ENCODE assay signal across 8 cellular contexts in the genomic region with DNA sequence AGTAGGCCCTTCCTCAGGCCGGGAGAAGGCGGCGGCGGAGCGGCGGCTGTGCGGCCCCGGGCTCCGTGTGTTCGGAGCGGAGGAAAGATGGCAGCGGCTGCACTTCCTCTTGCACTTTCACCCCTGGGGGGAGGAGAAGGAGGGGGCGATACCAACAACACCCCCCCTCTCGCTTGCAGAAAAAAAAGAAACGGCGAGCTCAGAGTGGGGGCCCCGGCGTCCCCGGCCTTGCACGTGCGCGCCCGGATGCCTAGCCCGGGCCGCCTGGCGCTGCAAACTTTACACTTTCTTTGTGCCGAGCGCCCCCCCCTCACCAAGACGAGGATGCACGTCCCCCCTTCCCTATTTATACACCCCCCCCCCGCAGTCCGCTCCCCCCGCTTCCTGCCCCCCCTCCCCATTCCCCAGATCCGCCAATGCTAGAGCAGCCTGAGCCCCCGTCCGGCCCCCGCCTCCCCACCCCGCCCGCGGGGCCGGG. TPM values are rescaled to one million over a fixed set of nuclear protein-coding genes. Genes with fewer than 3 reads are reported as not detected.
A peak's percentile ranks its signal among the peaks of the same experiment; 100 is the strongest.
DNase-seq lines count a peak whose midpoint lies in the region; ATAC-seq and TF ChIP-seq lines count a peak whose summit lies in the region.

TSS of gene PATZ1 (minus strand) at position 92 of the 478 bp plus-strand sequence. CDS start 744 bp downstream, outside the sequence.

- H3K9me3 Mint-ChIP-seq in T-helper 2 cell treated with Interferon-gamma antibody and Interleukin-4, amounts not matched to agents 5 μg/mL and 100 μg/mL, for 36 hours = no peaks in the 10 kb centered on the region

- H3K36me3 Mint-ChIP-seq in T-helper 2 cell treated with Interferon-gamma antibody and Interleukin-4, amounts not matched to agents 5 μg/mL and 100 μg/mL, for 36 hours (ENCODE audit: low read depth) = peaks cover 34% of the 10 kb centered on the region

- H3K36me3 ChIP-seq in brain microvascular endothelial cell (replicated peaks) (peaks cover 10% of the 10 kb centered on the region), iPS-20b (ENCODE audit: insufficient read depth, low read depth, low read length) (peaks cover 27% of the 10 kb centered on the region), skeletal muscle tissue (ENCODE audit: control insufficient read depth in 3 of 3, insufficient read depth in 3 of 3, low read length in 3 of 3) (peaks cover 0 to 20% (median 18%) of the 10 kb centered on the region in 3 donors)

- no peak for ATAC-seq in HG03565 (IDR thresholded peaks at IDR 0.05; ENCODE audit: unreplicated experiment)

- no peaks in the 10 kb centered on the region for H3K27me3 Mint-ChIP-seq in T-helper 2 cell treated with Interferon-gamma antibody and Interleukin-4, amounts not matched to agents 5 μg/mL and 100 μg/mL, for 36 hours (ENCODE audit: low read depth)

- in situ Hi-C loops in brain microvascular endothelial cell (cut with HindIII; ENCODE audit: low pct_ligation_motif_present, low sequenced_read_pairs) = no loop called here

- H3K4me3 ChIP-seq in brain microvascular endothelial cell (ENCODE audit: low read depth, low read length) = peak within 1 kb of the TSS; percentile 70
- peak within 1 kb of the TSS; percentile 92 for H3K4me3 ChIP-seq in iPS-20b (ENCODE audit: low read length)
- peak within 1 kb of the TSS; percentile 78 to 85 (median 81) for H3K4me3 ChIP-seq in skeletal muscle tissue (ENCODE audit: low read length in 3 of 3)

- H3K9ac ChIP-seq in iPS-20b (ENCODE audit: low read depth, low read length) (peak within 1 kb of the TSS; percentile 99), skeletal muscle tissue (ENCODE audit: low read depth in 1 of 3, low read length in 3 of 3) (peak within 1 kb of the TSS; percentile 78 to 90 (median 84))

- H3K4me3 Mint-ChIP-seq in T-helper 2 cell treated with Interferon-gamma antibody and Interleukin-4, amounts not matched to agents 5 μg/mL and 100 μg/mL, for 36 hours = peak within 1 kb of the TSS; percentile 87

- no peak for TF ChIP-seq CTCF in brain microvascular endothelial cell (IDR thresholded peaks at IDR 0.05; ENCODE audit: low read depth, low read length, missing control alignments)

- no peaks in the 10 kb centered on the region for H3K27me3 ChIP-seq in brain microvascular endothelial cell (replicated peaks)
- no peaks in the 10 kb centered on the region for H3K27me3 ChIP-seq in iPS-20b (ENCODE audit: insufficient read depth, low read length)
- no peaks in the 10 kb centered on the region for H3K27me3 ChIP-seq in skeletal muscle tissue (ENCODE audit: control insufficient read depth in 3 of 3, insufficient read depth in 3 of 3, low read length in 3 of 3)

- H3K4me1 ChIP-seq in iPS-20b (ENCODE audit: insufficient read depth, low read length) (peaks cover 27% of the 10 kb centered on the region; the same call in 1 of the 2 replicates), skeletal muscle tissue (ENCODE audit: control insufficient read depth in 3 of 3, insufficient read depth in 3 of 3, low read length in 3 of 3) (peaks cover 35 to 49% (median 41%) of the 10 kb centered on the region in 3 donors)

- peak within 1 kb of the TSS; percentile 86 for H3K27ac Mint-ChIP-seq in T-helper 2 cell treated with Interferon-gamma antibody and Interleukin-4, amounts not matched to agents 5 μg/mL and 100 μg/mL, for 36 hours

- H3K9me3 ChIP-seq in iPS-20b (ENCODE audit: insufficient read depth, low read depth, low read length) (no peaks in the 10 kb centered on the region), skeletal muscle tissue (ENCODE audit: control insufficient read depth in 3 of 3, low read length in 3 of 3) (no peaks in the 10 kb centered on the region)

- H3K4me1 Mint-ChIP-seq in T-helper 2 cell treated with Interferon-gamma antibody and Interleukin-4, amounts not matched to agents 5 μg/mL and 100 μg/mL, for 36 hours (ENCODE audit: low read depth) = peaks cover 38% of the 10 kb centered on the region

- DNase-seq in DMS79 (lab: John Stamatoyannopoulos, UW) (peak; percentile 49), H4 (ENCODE audit: low spot score) (peak; percentile 62), NCI-H1092 treated with DMSO at 0.1 percent for 48 hours (lab: John Stamatoyannopoulos, UW) (peak; percentile 79), brain microvascular endothelial cell (peak; percentile 43)
- DNase-seq in T-helper 2 cell treated with Interferon-gamma antibody and Interleukin-4, amounts not matched to agents 5 μg/mL and 100 μg/mL, for 36 hours (ENCODE audit: low spot score) = no peak

- H3K27ac ChIP-seq in brain microvascular endothelial cell (peak within 1 kb of the TSS; percentile 58), iPS-20b (ENCODE audit: low read length) (peak within 1 kb of the TSS; percentile 94), skeletal muscle tissue (ENCODE audit: low read depth, low read length) (peak within 1 kb of the TSS; percentile 69)

RNA-seq across cellular contexts. Expression of gene PATZ1, which starts in this region (rescaled TPM):
- 4.7 and 7.2 TPM in 2 replicates for total RNA-seq in H4 (2014; rRNA removed; shearing (Covaris generic))
- 19.8 TPM for total RNA-seq in skeletal muscle tissue
